In genomic region chr19:41552558-41552957, GRCh38 we compare ENCODE assay signal across 13 cellular contexts. TPM values are rescaled to one million over a fixed set of nuclear protein-coding genes. Genes with fewer than 3 reads are reported as not detected.
A peak's percentile ranks its signal among the peaks of the same experiment; 100 is the strongest.
DNase-seq lines count a peak whose midpoint lies in the region; ATAC-seq, FAIRE-seq and TF ChIP-seq lines count a peak whose summit lies in the region.
"Had no signal": no experiment of that assay in that cellular context is flagged by ENCODE, and none has a peak within 500 bp of the region (broad histone marks: within the 10 kb centered on the region; RNA-seq: fewer than 3 reads in every experiment).

No MANE protein-coding gene starts in this region.

- no peak for ATAC-seq in HG03457 (IDR thresholded peaks at IDR 0.05; ENCODE audit: unreplicated experiment)
- ATAC-seq: gastrocnemius medialis, GM23338, PC-3 had no signal

- CTCF ChIA-PET in activated naive CD4-positive, alpha-beta T cell treated with anti-CD3 and anti-CD28 coated beads, Interleukin-2, amount 10 ng/mL, durations not matched to agents 7 days and 5 days (lab: Charles Lee), result interaction anchor here (1.0 to 2.7 kb wide), 3 partner anchors 10 to 18 kb away, joined by 3 to 11 read pairs (median 8); no protein-coding TSS in a partner anchor

- H3K79me2 ChIP-seq in KMS-11 (ENCODE audit: insufficient read depth, low read depth), result peaks cover 31% of the 10 kb centered on the region

- H3K9me3 Mint-ChIP-seq in activated naive CD4-positive, alpha-beta T cell treated with anti-CD3 and anti-CD28 coated beads, Interleukin-2, amount 10 ng/mL, durations not matched to agents 7 days and 5 days, result no peaks in the 10 kb centered on the region
- no peaks in the 10 kb centered on the region for H3K9me3 Mint-ChIP-seq in activated naive CD8-positive, alpha-beta T cell (ENCODE audit: low read depth)
- H3K9me3 Mint-ChIP-seq in endodermal cell, result peaks cover 33% of the 10 kb centered on the region

- no peaks in the 10 kb centered on the region for H4K20me1 ChIP-seq in KMS-11 (ENCODE audit: insufficient read depth)

- H3K27me3 Mint-ChIP-seq in activated naive CD4-positive, alpha-beta T cell treated with anti-CD3 and anti-CD28 coated beads, Interleukin-2, amount 10 ng/mL, durations not matched to agents 7 days and 5 days, result no peaks in the 10 kb centered on the region
- no peaks in the 10 kb centered on the region for H3K27me3 Mint-ChIP-seq in activated naive CD8-positive, alpha-beta T cell
- peaks cover 13% of the 10 kb centered on the region for H3K27me3 Mint-ChIP-seq in endodermal cell (ENCODE audit: insufficient read depth)

- H3K36me3 ChIP-seq in KMS-11 (ENCODE audit: insufficient read depth) (no peaks in the 10 kb centered on the region), thymus (ENCODE audit: control insufficient read depth, insufficient read depth) (no peaks in the 10 kb centered on the region), endodermal cell (ENCODE audit: control insufficient read depth, insufficient read depth, low read length) (no peaks in the 10 kb centered on the region)
- H3K36me3 ChIP-seq: gastrocnemius medialis had no signal

- H3K4me3 ChIP-seq in KMS-11 (IDR thresholded peaks at IDR 0.05; ENCODE audit: insufficient read depth, low read depth, low read length) (no peak overlapping the region), thymus (ENCODE audit: low read length) (peak overlapping the region; percentile 57), endodermal cell (ENCODE audit: low read length) (no peak overlapping the region)
- H3K4me3 ChIP-seq: gastrocnemius medialis, GM23338 had no signal

- no peak overlapping the region for H2AFZ ChIP-seq in KMS-11 (ENCODE audit: low read depth)
- H2AFZ ChIP-seq: GM23338 had no signal

- H3K4me1 Mint-ChIP-seq in activated naive CD4-positive, alpha-beta T cell treated with anti-CD3 and anti-CD28 coated beads, Interleukin-2, amount 10 ng/mL, durations not matched to agents 7 days and 5 days, result peaks cover 59% of the 10 kb centered on the region
- H3K4me1 Mint-ChIP-seq in activated naive CD8-positive, alpha-beta T cell (ENCODE audit: low read depth), result peaks cover 74% of the 10 kb centered on the region
- peaks cover 12% of the 10 kb centered on the region for H3K4me1 Mint-ChIP-seq in endodermal cell

- H3K36me3 Mint-ChIP-seq in activated naive CD4-positive, alpha-beta T cell treated with anti-CD3 and anti-CD28 coated beads, Interleukin-2, amount 10 ng/mL, durations not matched to agents 7 days and 5 days, result peaks cover 75% of the 10 kb centered on the region
- H3K36me3 Mint-ChIP-seq in activated naive CD8-positive, alpha-beta T cell, result peaks cover 10% of the 10 kb centered on the region
- H3K36me3 Mint-ChIP-seq in endodermal cell (ENCODE audit: low read depth), result no peaks in the 10 kb centered on the region

- peak overlapping the region; percentile 86 for H3K27ac ChIP-seq in KMS-11
- H3K27ac ChIP-seq in thymus (ENCODE audit: low read depth), result peak overlapping the region; percentile 85
- no peak overlapping the region for H3K27ac ChIP-seq in endodermal cell (ENCODE audit: low read depth, low read length)
- H3K27ac ChIP-seq: gastrocnemius medialis had no signal

- peak overlapping the region; percentile 100 for H3K4me3 Mint-ChIP-seq in activated naive CD4-positive, alpha-beta T cell treated with anti-CD3 and anti-CD28 coated beads, Interleukin-2, amount 10 ng/mL, durations not matched to agents 7 days and 5 days
- H3K4me3 Mint-ChIP-seq in activated naive CD8-positive, alpha-beta T cell, result peak overlapping the region; percentile 93
- no peak overlapping the region for H3K4me3 Mint-ChIP-seq in endodermal cell
- H3K4me3 Mint-ChIP-seq: GM23338 had no signal

- no peaks in the 10 kb centered on the region for H3K27me3 ChIP-seq in KMS-11 (ENCODE audit: insufficient read depth, low read depth)
- no peaks in the 10 kb centered on the region for H3K27me3 ChIP-seq in thymus (ENCODE audit: control insufficient read depth, insufficient read depth)
- H3K27me3 ChIP-seq in endodermal cell (ENCODE audit: control insufficient read depth, insufficient read depth, low read length, poor library complexity, severe bottlenecking), result peaks cover 5% of the 10 kb centered on the region

- H3K9me3 ChIP-seq in thymus (ENCODE audit: control insufficient read depth) (no peaks in the 10 kb centered on the region), endodermal cell (ENCODE audit: control insufficient read depth, low read length) (peaks cover 11% of the 10 kb centered on the region)
- H3K9me3 ChIP-seq: gastrocnemius medialis had no signal

- peak overlapping the region; percentile 64 for H3K4me2 ChIP-seq in KMS-11
- H3K4me2 ChIP-seq: GM23338 had no signal

- no peak for TF ChIP-seq CTCF in KMS-11 (conservative IDR thresholded peaks at IDR 0.05; ENCODE audit: low read depth, low read length)
- TF ChIP-seq CTCF in D721Med (IDR thresholded peaks at IDR 0.05; ENCODE audit: insufficient read depth, missing control alignments), result no peak
- no peak for TF ChIP-seq CTCF in endodermal cell (conservative IDR thresholded peaks at IDR 0.05)

- peak overlapping the region; percentile 99 for H3K27ac Mint-ChIP-seq in activated naive CD4-positive, alpha-beta T cell treated with anti-CD3 and anti-CD28 coated beads, Interleukin-2, amount 10 ng/mL, durations not matched to agents 7 days and 5 days
- peak overlapping the region; percentile 99 for H3K27ac Mint-ChIP-seq in activated naive CD8-positive, alpha-beta T cell
- H3K27ac Mint-ChIP-seq in endodermal cell, result no peak overlapping the region
- H3K27ac Mint-ChIP-seq: GM23338 had no signal

- peak overlapping the region; percentile 62 for H3K9ac ChIP-seq in KMS-11
- no peak overlapping the region for H3K9ac ChIP-seq in endodermal cell (ENCODE audit: extremely low read depth, low read length, poor library complexity, severe bottlenecking)

- peaks cover 90% of the 10 kb centered on the region for H3K4me1 ChIP-seq in KMS-11 (ENCODE audit: low read depth, poor library complexity, severe bottlenecking)
- peaks cover 23% of the 10 kb centered on the region for H3K4me1 ChIP-seq in thymus (ENCODE audit: control insufficient read depth, insufficient read depth, low read length)
- H3K4me1 ChIP-seq in endodermal cell (ENCODE audit: control insufficient read depth, insufficient read depth, low read length), result no peaks in the 10 kb centered on the region
- H3K4me1 ChIP-seq: gastrocnemius medialis had no signal

- 31% methylated on average over 6 of the region's 6 CpGs for WGBS in thymus
- 86 to 93% methylated on average over 5 of the region's 6 CpGs for WGBS in endodermal cell (ENCODE audit: insufficient coverage in 1 of 2, insufficient read length in 1 of 2), 2 experiments

- no peak for FAIRE-seq in D721Med (lab: Jason Lieb, UNC)

- peak; percentile 45 for DNase-seq in activated naive CD4-positive, alpha-beta T cell treated with anti-CD3 and anti-CD28 coated beads, Interleukin-2, amount 10 ng/mL, durations not matched to agents 7 days and 5 days
- DNase-seq in activated naive CD4-positive, alpha-beta T cell (lab: John Stamatoyannopoulos, UW), result no peak
- DNase-seq in D721Med (ENCODE audit: insufficient read length, low spot score) (no peak), endodermal cell (no peak)
- DNase-seq: gastrocnemius medialis, mesendoderm, NCI-H1436 treated with DMSO at 0.1 percent for 48 hours, PC-3 had no signal

RNA-seq across cellular contexts. Expression of gene CEACAM21, which starts 23.4 kb away (rescaled TPM):
- polyA plus RNA-seq in thymus, result 11.0 TPM
- under 1 TPM; 0.44 to 0.51 TPM for total RNA-seq in endodermal cell
- polyA plus RNA-seq in endodermal cell (2013, experiment 1 of 2), result 0.14 TPM
- polyA plus RNA-seq in endodermal cell (2013, experiment 2 of 2), result not detected
- total RNA-seq: GM23338, PC-3 had no signal
- polyA plus RNA-seq: GM23338 had no signal
